ENCODE assay signal across 15 cellular contexts in the genomic region with DNA sequence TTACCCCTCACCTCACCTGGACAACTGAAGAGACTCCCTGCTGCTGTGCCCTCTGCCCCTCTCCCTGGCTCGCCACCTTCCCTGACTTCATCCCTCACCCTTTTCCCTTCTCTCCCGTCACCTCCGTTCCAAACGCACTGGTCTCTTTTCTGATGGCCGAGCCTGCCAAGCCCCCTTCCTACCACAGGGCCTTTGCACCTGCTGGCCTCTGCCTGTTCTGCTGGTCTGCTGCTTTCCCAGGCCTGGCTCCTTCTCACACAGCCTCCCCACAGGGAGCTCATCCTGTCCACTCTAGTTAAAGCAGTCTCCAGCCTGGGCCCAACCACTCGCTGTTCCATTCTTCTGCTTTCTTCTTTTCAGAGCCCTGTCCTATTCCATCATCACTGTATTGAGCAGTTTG.
"Had no signal": no experiment of that assay in that cellular context is flagged by ENCODE, and none has a peak within 500 bp of the region (broad histone marks: within the 10 kb centered on the region; RNA-seq: fewer than 3 reads in every experiment).

No MANE protein-coding gene starts in this region.

- FAIRE-seq: bronchial epithelial cell, endometrium, islet of Langerhans, urothelium cell line had no signal

- DNase-seq: activated CD4-positive, alpha-beta memory T cell treated with anti-CD3 and anti-CD28 coated beads, Interleukin-2, amount 10 ng/mL, durations not matched to agents 7 days and 5 days; activated gamma-delta T cell treated with Interleukin-2 at 50 U/mL for 16 hours; activated naive CD8-positive, alpha-beta T cell treated with anti-CD3 and anti-CD28 coated beads, Interleukin-2, amount 10 ng/mL, durations not matched to agents 7 days and 5 days; activated T-cell treated with anti-CD3 and anti-CD28 coated beads, Interleukin-2, amount 50 U/mL, for 4 hours; mammary epithelial cell; naive B cell; T-helper 1 cell; thyroid gland had no signal

- H3K4me3 Mint-ChIP-seq: activated CD4-positive, alpha-beta memory T cell treated with anti-CD3 and anti-CD28 coated beads, Interleukin-2, amount 10 ng/mL, durations not matched to agents 7 days and 5 days; activated naive CD8-positive, alpha-beta T cell treated with anti-CD3 and anti-CD28 coated beads, Interleukin-2, amount 10 ng/mL, durations not matched to agents 7 days and 5 days; activated T-cell treated with anti-CD3 and anti-CD28 coated beads, Interleukin-2, amount 50 U/mL, for 4 hours; naive B cell; stimulated activated effector memory CD8-positive, alpha-beta T cell treated with anti-CD3 and anti-CD28 coated beads, Interleukin-12 subunit alpha, Interleukin-12 subunit beta, amount 100 ng/mL, for 72 hours had no signal

- H3K27ac Mint-ChIP-seq: activated CD4-positive, alpha-beta memory T cell treated with anti-CD3 and anti-CD28 coated beads, Interleukin-2, amount 10 ng/mL, durations not matched to agents 7 days and 5 days; activated naive CD8-positive, alpha-beta T cell treated with anti-CD3 and anti-CD28 coated beads, Interleukin-2, amount 10 ng/mL, durations not matched to agents 7 days and 5 days had no signal

- H3K4me3 ChIP-seq: ascending aorta, thyroid gland had no signal

- H3K4me1 ChIP-seq: ascending aorta, thyroid gland had no signal

- H3K27ac ChIP-seq: ascending aorta, thyroid gland had no signal

- H3K9me3 Mint-ChIP-seq: activated CD4-positive, alpha-beta memory T cell treated with anti-CD3 and anti-CD28 coated beads, Interleukin-2, amount 10 ng/mL, durations not matched to agents 7 days and 5 days; activated naive CD8-positive, alpha-beta T cell treated with anti-CD3 and anti-CD28 coated beads, Interleukin-2, amount 10 ng/mL, durations not matched to agents 7 days and 5 days; activated T-cell treated with anti-CD3 and anti-CD28 coated beads, Interleukin-2, amount 50 U/mL, for 4 hours; stimulated activated effector memory CD8-positive, alpha-beta T cell treated with anti-CD3 and anti-CD28 coated beads, Interleukin-12 subunit alpha, Interleukin-12 subunit beta, amount 100 ng/mL, for 72 hours had no signal

- H3K27me3 Mint-ChIP-seq: activated CD4-positive, alpha-beta memory T cell treated with anti-CD3 and anti-CD28 coated beads, Interleukin-2, amount 10 ng/mL, durations not matched to agents 7 days and 5 days; activated naive CD8-positive, alpha-beta T cell treated with anti-CD3 and anti-CD28 coated beads, Interleukin-2, amount 10 ng/mL, durations not matched to agents 7 days and 5 days; naive B cell had no signal

- H3K27me3 ChIP-seq: ascending aorta, thyroid gland had no signal

- H3K9me3 ChIP-seq: ascending aorta, thyroid gland had no signal

- ATAC-seq: activated T-cell treated with anti-CD3 and anti-CD28 coated beads, Interleukin-2, amount 50 U/mL, for 4 hours; esophagus mucosa; stimulated activated effector memory CD8-positive, alpha-beta T cell treated with anti-CD3 and anti-CD28 coated beads, Interleukin-12 subunit alpha, Interleukin-12 subunit beta, amount 100 ng/mL, for 72 hours had no signal
